Comparison of ENCODE assay signal across 13 cellular contexts in genomic region chr3:47394867-47395266, GRCh38. TPM values are rescaled to one million over a fixed set of nuclear protein-coding genes. Genes with fewer than 3 reads are reported as not detected.
DNase-seq lines count a peak whose midpoint lies in the region; ATAC-seq and TF ChIP-seq lines count a peak whose summit lies in the region.
"Had no signal": no experiment of that assay in that cellular context is flagged by ENCODE, and none has a peak within 500 bp of the region (broad histone marks: within the 10 kb centered on the region; RNA-seq: fewer than 3 reads in every experiment).

No MANE protein-coding gene starts in this region.

- H3K27ac ChIP-seq in cardiac muscle cell: peak overlapping the region; percentile 64
- H3K27ac ChIP-seq in dorsolateral prefrontal cortex: peak overlapping the region in 52 of 59 donors; percentile 0 to 75 (median 56)
- H3K27ac ChIP-seq: epithelial cell of prostate had no signal

- DNase-seq in cardiac muscle cell (ENCODE audit: low read depth in 1 of 2, low spot score in 1 of 2) (no peak), Right ventricle myocardium inferior (ENCODE audit: missing footprints) (no peak), dorsolateral prefrontal cortex (peak in 4 of 10 donors; percentile 50 to 73 (median 62)), myocyte (ENCODE audit: low read depth) (peak; percentile 90), NCI-H526 treated with DMSO at 0.1 percent for 48 hours (lab: John Stamatoyannopoulos, UW) (no peak), MV-4-11 (lab: John Stamatoyannopoulos, UW) (no peak)
- DNase-seq: activated CD4-positive, CD25-positive, alpha-beta regulatory T cell; activated gamma-delta T cell; NCI-H187 had no signal

- H3K4me1 ChIP-seq in cardiac muscle cell (ENCODE audit: low read depth): peaks cover 21% of the 10 kb centered on the region

- no peaks in the 10 kb centered on the region for H3K9me3 ChIP-seq in cardiac muscle cell (ENCODE audit: low read depth)

- no peak for ATAC-seq in Right ventricle myocardium inferior
- ATAC-seq in GM18867 (IDR thresholded peaks at IDR 0.05; ENCODE audit: unreplicated experiment): no peak
- ATAC-seq in HG03159 (IDR thresholded peaks at IDR 0.05; ENCODE audit: unreplicated experiment): no peak

- H3K27me3 ChIP-seq in cardiac muscle cell (no peaks in the 10 kb centered on the region), dorsolateral prefrontal cortex (no peaks in the 10 kb centered on the region)

- H3K4me3 ChIP-seq in cardiac muscle cell: no peak overlapping the region
- H3K4me3 ChIP-seq in dorsolateral prefrontal cortex: no peak overlapping the region
- H3K4me3 ChIP-seq: skin epidermis had no signal

- TF ChIP-seq CTCF in cardiac muscle cell (IDR thresholded peaks at IDR 0.05; ENCODE audit: low read depth, low read length) (no peak), dorsolateral prefrontal cortex (IDR thresholded peaks at IDR 0.05 in 54 of 56, conservative IDR thresholded peaks at IDR 0.05 in 2 of 56; ENCODE audit: low read depth in 1 of 56, partially characterized antibody in 56 of 56) (no peak)

- intact Hi-C loops in Right ventricle myocardium inferior (cut with DNase I): no loop called here
- intact Hi-C loops in dorsolateral prefrontal cortex (cut with DNase I): no loop called here

- no peaks in the 10 kb centered on the region for H3K36me3 ChIP-seq in cardiac muscle cell

RNA-seq across cellular contexts. Expression of gene PTPN23, which starts 14.0 kb away (rescaled TPM):
- 10.7 and 18.7 TPM in 2 replicates for total RNA-seq in cardiac muscle cell
- polyA plus RNA-seq in cardiac muscle cell: 17.1 and 17.4 TPM in 2 replicates
- 21.1 TPM for total RNA-seq in Right ventricle myocardium inferior
- 10 to 100 TPM; 40.8 to 75.9 (median 53.6) TPM for total RNA-seq in dorsolateral prefrontal cortex
- 19.0 and 19.6 TPM in 2 replicates for total RNA-seq in myocyte
- 41.7 TPM for polyA plus RNA-seq in myocyte (2012)
